8 cellular contexts compared by ENCODE assay signal in genomic region chr17:71085238-71086033, GRCh38.
DNase-seq lines count a peak whose midpoint lies in the region; ATAC-seq and TF ChIP-seq lines count a peak whose summit lies in the region.

No MANE protein-coding gene starts in this region.

- H3K27me3 ChIP-seq in Caco-2 (replicated peaks; ENCODE audit: control insufficient read depth, insufficient read depth, low read length) (no peaks in the 10 kb centered on the region), H7 (ENCODE audit: control insufficient read depth, insufficient read depth, low read length) (no peaks in the 10 kb centered on the region), iPS DF 6.9 (ENCODE audit: control insufficient read depth, insufficient read depth, low read length) (no peaks in the 10 kb centered on the region)

- no peaks in the 10 kb centered on the region for H3K27me3 Mint-ChIP-seq in Caco-2 (ENCODE audit: insufficient read depth, unreplicated experiment)

- no peaks in the 10 kb centered on the region for H3K9me3 Mint-ChIP-seq in Caco-2 (ENCODE audit: unreplicated experiment)

- H3K4me1 Mint-ChIP-seq in Caco-2 (ENCODE audit: low read depth, unreplicated experiment), result no peaks in the 10 kb centered on the region

- CTCF ChIA-PET in Caco-2 (lab: Charles Lee) (interaction anchor here (0.6 to 1.0 kb wide), 3 partner anchors 12 to 945 kb away, joined by 4 to 7 read pairs (median 4); no protein-coding TSS in a partner anchor), RWPE1 (lab: Yijun Ruan, JAX) (interaction anchor here (0.6 to 1.0 kb wide), 4 partner anchors 12 to 746 kb away, joined by 3 to 6 read pairs (median 4); no protein-coding TSS in a partner anchor)

- H3K36me3 Mint-ChIP-seq in Caco-2 (ENCODE audit: insufficient read depth, unreplicated experiment), result no peaks in the 10 kb centered on the region

- H3K4me3 ChIP-seq in Caco-2 (ENCODE audit: low read depth, low read length), result no peak overlapping the region
- no peak overlapping the region for H3K4me3 ChIP-seq in H7 (ENCODE audit: insufficient read depth, low read depth, low read length)
- H3K4me3 ChIP-seq in iPS DF 6.9 (ENCODE audit: low read length), result no peak overlapping the region

- no peak overlapping the region for H3K27ac ChIP-seq in RWPE1
- no peak overlapping the region for H3K27ac ChIP-seq in iPS DF 6.9 (ENCODE audit: low read length)

- H3K27ac Mint-ChIP-seq in Caco-2 (ENCODE audit: unreplicated experiment), result no peak overlapping the region

- TF ChIP-seq CTCF in Caco-2 (IDR thresholded peaks at IDR 0.05; ENCODE audit: insufficient read depth in 1 of 2, low read depth in 1 of 2, low read length in 1 of 2, severe bottlenecking in 1 of 2, unreplicated experiment in 1 of 2), result peak; percentile 63 to 76
- TF ChIP-seq CTCF in RWPE1 (conservative IDR thresholded peaks at IDR 0.05; ENCODE audit: low read depth), result peak; percentile 29

- H3K9me3 ChIP-seq in Caco-2 (0 out of 2 replicates have a peak, but pooled peaks cover 5% of the 10 kb centered on the region), iPS DF 6.9 (ENCODE audit: control insufficient read depth, insufficient read depth, low read length) (no peaks in the 10 kb centered on the region)

- no CpG with 5 or more reads among the region's 5 CpGs for WGBS in iPS DF 6.9 (ENCODE audit: insufficient coverage, insufficient read length)

- H3K36me3 ChIP-seq in Caco-2 (ENCODE audit: control insufficient read depth, insufficient read depth, low read length) (no peaks in the 10 kb centered on the region), H7 (replicated peaks; ENCODE audit: control insufficient read depth, insufficient read depth, low read length) (no peaks in the 10 kb centered on the region), iPS DF 6.9 (ENCODE audit: control insufficient read depth, insufficient read depth, low read length) (no peaks in the 10 kb centered on the region)

- H3K4me3 Mint-ChIP-seq in Caco-2 (ENCODE audit: unreplicated experiment), result no peak overlapping the region

- ATAC-seq in GM21381 (IDR thresholded peaks at IDR 0.05; ENCODE audit: unreplicated experiment), result no peak
- no peak for ATAC-seq in GM21619 (IDR thresholded peaks at IDR 0.05; ENCODE audit: unreplicated experiment)

- intact Hi-C loops in Caco-2 (cut with micrococcal nuclease; ENCODE audit: unreplicated experiment), result no loop called here

- POLR2A ChIA-PET in Caco-2 (lab: Charles Lee), result no interaction called here
- POLR2A ChIA-PET in RWPE1 (lab: Yijun Ruan, JAX; ENCODE audit: low non-redundant PET), result no interaction called here

- no TSS peak for BruUV-seq in Caco-2 (replicated peaks; lab: Mats Ljungman, UMichigan)

- DNase-seq in Caco-2, result peak; percentile 46 to 61
- peak; percentile 28 for DNase-seq in H7
- DNase-seq in RWPE1 (ENCODE audit: low spot score), result peak; percentile 31
- peak; percentile 50 for DNase-seq in iPS DF 6.9 (ENCODE audit: low read depth, low spot score)
- no peak for DNase-seq in HuH-7.5 (ENCODE audit: low spot score)
- no peak for DNase-seq in NCI-H1048 (lab: John Stamatoyannopoulos, UW)

- H3K4me1 ChIP-seq in Caco-2, result no peaks in the 10 kb centered on the region
- no peaks in the 10 kb centered on the region for H3K4me1 ChIP-seq in iPS DF 6.9 (ENCODE audit: control insufficient read depth, insufficient read depth, low read length)

Comparison
In these comparisons a context has a peak if more than half of its experiments do, and no peak if none do; other contexts are left out.
1. DNase-seq: peak in Caco-2 (2 of 2), H7 (single experiment), RWPE1 (single experiment) and iPS DF 6.9 (single experiment); none in HuH-7.5 (single experiment) and NCI-H1048 (single experiment).